Comparison of ENCODE assay signal across 17 cellular contexts in the genomic region with DNA sequence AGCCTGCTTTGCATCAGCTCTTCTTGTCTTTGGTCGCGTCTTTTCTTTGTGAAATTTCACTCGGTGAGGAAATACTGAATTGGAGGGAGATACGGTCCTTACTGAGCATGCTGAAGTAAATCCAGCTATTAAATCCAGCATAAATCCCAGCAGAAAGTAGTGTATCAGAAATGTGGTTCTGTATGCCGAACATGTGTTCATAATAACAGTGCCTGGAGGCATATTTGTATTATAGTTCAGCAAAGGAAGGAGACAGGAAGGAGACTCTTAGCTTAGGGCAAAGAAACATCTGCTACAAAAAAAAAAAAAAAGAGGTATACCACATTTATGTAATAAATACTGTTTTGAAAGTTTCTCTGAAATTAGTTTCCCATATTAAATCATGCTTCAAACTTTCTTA.
DNase-seq lines count a peak whose midpoint lies in the region; TF ChIP-seq lines count a peak whose summit lies in the region.
"Had no signal": no experiment of that assay in that cellular context is flagged by ENCODE, and none has a peak within 500 bp of the region (broad histone marks: within the 10 kb centered on the region; RNA-seq: fewer than 3 reads in every experiment).

No MANE protein-coding gene starts in this region.

- no peak overlapping the region for H4K91ac ChIP-seq in mesenchymal stem cell (ENCODE audit: low read length)

- 96% methylated on average over 4 of the region's 5 CpGs for WGBS in mesenchymal stem cell

- H3K4me3 ChIP-seq in A673 (ENCODE audit: low read depth, low read length, poor library complexity, severe bottlenecking) (no peak overlapping the region), adipocyte (ENCODE audit: low read length) (peak overlapping the region; percentile 7), mesenchymal stem cell (ENCODE audit: insufficient read depth in 1 of 2, low read depth in 1 of 2, low read length in 2 of 2) (peak overlapping the region in 1 of 2 experiments; percentile 24)
- H3K4me3 ChIP-seq: spleen had no signal

- no peak for TF ChIP-seq CTCF in A673 (conservative IDR thresholded peaks at IDR 0.05; ENCODE audit: low read depth, low read length)

- H2BK120ac ChIP-seq in mesenchymal stem cell (ENCODE audit: low read depth, low read length) = no peak overlapping the region

- intact Hi-C loops in A673 (cut with micrococcal nuclease; ENCODE audit: unreplicated experiment) = loop anchor here (5.0 kb wide), 1 partner anchor 428 kb away; no protein-coding TSS in a partner anchor

- no peak overlapping the region for H3K4me2 ChIP-seq in mesenchymal stem cell (ENCODE audit: low read length, poor library complexity, severe bottlenecking)

- no peak overlapping the region for H4K8ac ChIP-seq in mesenchymal stem cell (ENCODE audit: low read length)

- H3K4me1 ChIP-seq in A673 (ENCODE audit: insufficient read depth, low read length, poor library complexity, severe bottlenecking) (peaks cover 9% of the 10 kb centered on the region), adipocyte (ENCODE audit: control insufficient read depth, insufficient read depth, low read length) (peaks cover 12% of the 10 kb centered on the region), mesenchymal stem cell (ENCODE audit: control insufficient read depth, insufficient read depth, low read depth, low read length) (peaks cover under 1% of the 10 kb centered on the region)

- peaks cover 31% of the 10 kb centered on the region for H3K79me1 ChIP-seq in mesenchymal stem cell (replicated peaks; ENCODE audit: low read length, poor library complexity, severe bottlenecking)

- H3K36me3 ChIP-seq in A673 (ENCODE audit: insufficient read depth, low read length, poor library complexity, severe bottlenecking) (no peaks in the 10 kb centered on the region), adipocyte (ENCODE audit: control insufficient read depth, insufficient read depth, low read length, severe bottlenecking) (no peaks in the 10 kb centered on the region), mesenchymal stem cell (ENCODE audit: control insufficient read depth in 1 of 2, insufficient read depth in 2 of 2, low read depth in 1 of 2, low read length in 2 of 2) (peaks cover 0 to 8% of the 10 kb centered on the region in 2 experiments)
- H3K36me3 ChIP-seq: spleen had no signal

- no peak overlapping the region for H2BK5ac ChIP-seq in mesenchymal stem cell (ENCODE audit: low read depth, low read length, poor library complexity, severe bottlenecking)

- DNase-seq in A673 (ENCODE audit: low spot score) (peak; percentile 33), GM04504 (ENCODE audit: low read depth) (peak; percentile 46), adipocyte (ENCODE audit: low read depth) (peak; percentile 76), mesenchymal stem cell (no peak), NCI-H2171 (lab: John Stamatoyannopoulos, UW) (no peak), erythroblast (lab: John Stamatoyannopoulos, UW) (no peak), superior temporal gyrus (ENCODE audit: extremely low spot score) (no peak), HEK293T (ENCODE audit: extremely low spot score) (no peak)
- DNase-seq: activated gamma-delta T cell treated with Interleukin-2 at 50 U/mL for 16 hours; aorta; head of caudate nucleus; kidney; NCI-H1436 treated with DMSO at 0.1 percent for 48 hours; posterior cingulate gyrus; SHP77; spleen; stimulated activated naive CD4-positive, alpha-beta T cell treated with Interleukin-2 at 50 U/mL for 16 hours had no signal

- no peaks in the 10 kb centered on the region for H3K27me3 ChIP-seq in A673 (replicated peaks; ENCODE audit: insufficient read depth, low read depth, low read length, poor library complexity)
- no peaks in the 10 kb centered on the region for H3K27me3 ChIP-seq in adipocyte (replicated peaks; ENCODE audit: control insufficient read depth, insufficient read depth, low read length)
- H3K27me3 ChIP-seq in mesenchymal stem cell (ENCODE audit: control insufficient read depth in 1 of 2, insufficient read depth in 1 of 2, low read length in 2 of 2) = peaks cover 0 to 4% of the 10 kb centered on the region in 2 experiments

- no peak overlapping the region for H3K18ac ChIP-seq in mesenchymal stem cell (ENCODE audit: low read depth in 1 of 2, low read length in 2 of 2)

- TF ChIP-seq POLR2A in erythroblast (IDR thresholded peaks at IDR 0.05; ENCODE audit: low read length) = no peak

- H3K27ac ChIP-seq in A673 (ENCODE audit: low read depth, low read length, poor library complexity, severe bottlenecking) = no peak overlapping the region
- no peak overlapping the region for H3K27ac ChIP-seq in mesenchymal stem cell (ENCODE audit: low read length, poor library complexity, severe bottlenecking)
- H3K27ac ChIP-seq: spleen had no signal

- H3K9me3 ChIP-seq in A673 (ENCODE audit: low read depth, low read length, poor library complexity, severe bottlenecking) = no peaks in the 10 kb centered on the region
- H3K9me3 ChIP-seq in adipocyte (ENCODE audit: control insufficient read depth, low read length) = no peaks in the 10 kb centered on the region
- no peaks in the 10 kb centered on the region for H3K9me3 ChIP-seq in mesenchymal stem cell (ENCODE audit: control insufficient read depth, low read length)
- H3K9me3 ChIP-seq: spleen had no signal

- H3K14ac ChIP-seq in mesenchymal stem cell (ENCODE audit: low read length in 2 of 2) = no peak overlapping the region

- no peak overlapping the region for H2AFZ ChIP-seq in mesenchymal stem cell (ENCODE audit: low read depth, low read length)

- no peak overlapping the region for H2BK12ac ChIP-seq in mesenchymal stem cell (ENCODE audit: low read length in 2 of 2)

- CTCF ChIA-PET in A673 (lab: Charles Lee) = no interaction called here
- CTCF ChIA-PET in HEK293T (lab: Yijun Ruan, JAX) = no interaction called here

- H2BK15ac ChIP-seq in mesenchymal stem cell (ENCODE audit: low read depth, poor library complexity, severe bottlenecking) = no peak overlapping the region

- no peak overlapping the region for H2AK5ac ChIP-seq in mesenchymal stem cell (ENCODE audit: low read length, severe bottlenecking)

- no TSS peak for BruUV-seq in A673 (replicated peaks; lab: Mats Ljungman, UMichigan)

- POLR2A ChIA-PET in A673 (lab: Charles Lee; ENCODE audit: low non-redundant PET) = no interaction called here
- POLR2A ChIA-PET in HEK293T (lab: Yijun Ruan, JAX) = no interaction called here

- no peak overlapping the region for H3K4ac ChIP-seq in mesenchymal stem cell (ENCODE audit: low read depth in 1 of 2, low read length in 2 of 2)

- no peak overlapping the region for H3K23ac ChIP-seq in mesenchymal stem cell (ENCODE audit: low read length in 2 of 2)

- no peak overlapping the region for H3K9ac ChIP-seq in adipocyte (ENCODE audit: low read length)
- peak overlapping the region; percentile 14 for H3K9ac ChIP-seq in mesenchymal stem cell (ENCODE audit: low read length)

TF ChIP-seq in HEK293T, 16 proteins besides CTCF, POLR2A, EP300 and RAD21:
- TF ChIP-seq TARDBP (IDR thresholded peaks at IDR 0.05) (no peak), SP1 (IDR thresholded peaks at IDR 0.05) (no peak), NFRKB (IDR thresholded peaks at IDR 0.05) (no peak), FOXM1 (IDR thresholded peaks at IDR 0.05; ENCODE audit: borderline replicate concordance) (no peak), L3MBTL2 (conservative IDR thresholded peaks at IDR 0.05) (no peak), SUZ12 (IDR thresholded peaks at IDR 0.05) (no peak)
- TF ChIP-seq, protein P1, sequence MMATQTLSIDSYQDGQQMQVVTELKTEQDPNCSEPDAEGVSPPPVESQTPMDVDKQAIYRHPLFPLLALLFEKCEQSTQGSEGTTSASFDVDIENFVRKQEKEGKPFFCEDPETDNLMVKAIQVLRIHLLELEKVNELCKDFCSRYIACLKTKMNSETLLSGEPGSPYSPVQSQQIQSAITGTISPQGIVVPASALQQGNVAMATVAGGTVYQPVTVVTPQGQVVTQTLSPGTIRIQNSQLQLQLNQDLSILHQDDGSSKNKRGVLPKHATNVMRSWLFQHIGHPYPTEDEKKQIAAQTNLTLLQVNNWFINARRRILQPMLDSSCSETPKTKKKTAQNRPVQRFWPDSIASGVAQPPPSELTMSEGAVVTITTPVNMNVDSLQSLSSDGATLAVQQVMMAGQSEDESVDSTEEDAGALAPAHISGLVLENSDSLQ (IDR thresholded peaks at IDR 0.05) = no peak

Comparison
In these comparisons a context has a peak if more than half of its experiments do, and no peak if none do; other contexts are left out.
1. DNase-seq: peak in A673 (single experiment), GM04504 (single experiment) and adipocyte (single experiment); none in mesenchymal stem cell (single experiment), NCI-H2171 (single experiment), erythroblast (0 of 2), superior temporal gyrus (single experiment) and HEK293T (single experiment).